Comparison of ENCODE assay signal across 17 cellular contexts in the genomic region with DNA sequence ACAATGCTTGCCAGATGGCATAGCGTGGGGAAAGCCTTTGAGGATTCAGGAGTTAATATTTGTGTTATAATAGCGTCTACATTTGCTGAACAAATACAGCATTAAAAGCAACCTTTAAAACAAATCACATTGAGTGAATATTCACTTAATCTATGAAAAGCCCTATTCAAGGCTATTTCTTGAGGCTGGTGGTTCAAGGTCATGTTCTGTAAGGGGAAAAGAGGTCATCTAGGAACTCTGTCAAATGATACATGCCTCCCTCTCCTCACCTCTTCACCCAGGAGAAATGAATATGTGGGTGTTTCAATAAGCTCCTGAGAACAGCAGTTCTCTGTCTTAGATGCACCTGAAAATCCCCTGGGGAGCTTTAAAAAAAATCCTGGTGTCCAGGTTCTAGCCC.
"Had no signal": no experiment of that assay in that cellular context is flagged by ENCODE, and none has a peak within 500 bp of the region (broad histone marks: within the 10 kb centered on the region; RNA-seq: fewer than 3 reads in every experiment).

No MANE protein-coding gene starts in this region.

- H3K27me3 ChIP-seq: adrenal gland, MG63, Peyer's patch had no signal

- H3K4me3 ChIP-seq: adrenal gland, MG63, Peyer's patch had no signal

- H3K4me1 ChIP-seq: adrenal gland, Peyer's patch had no signal

- FAIRE-seq: colon had no signal

- DNase-seq: activated CD4-positive, alpha-beta T cell treated with anti-CD3 and anti-CD28 coated beads for 4 hours; activated CD8-positive, alpha-beta memory T cell treated with anti-CD3 and anti-CD28 coated beads, Interleukin-2, amount 50 U/mL, for 4 hours; activated CD8-positive, alpha-beta T cell treated with anti-CD3 and anti-CD28 coated beads for 36 hours; activated naive CD4-positive, alpha-beta T cell treated with anti-CD3 and anti-CD28 coated beads, Interleukin-2, amount 50 U/mL, for 16 hours; activated naive CD8-positive, alpha-beta T cell treated with anti-CD3 and anti-CD28 coated beads, Interleukin-2, amount 10 ng/mL, durations not matched to agents 7 days and 5 days; adrenal gland; anterior cingulate cortex; cerebellar nuclear complex; MG63; MV-4-11; NCI-H187; NCI-H510A treated with DMSO at 0.1 percent for 48 hours; NCI-H82; Peyer's patch; SHP77 treated with DMSO at 0.1 percent for 48 hours had no signal

- H3K9me3 ChIP-seq: adrenal gland, MG63, Peyer's patch had no signal

- H3K36me3 ChIP-seq: adrenal gland, MG63, Peyer's patch had no signal

- ATAC-seq: activated CD4-positive, CD25-positive, alpha-beta regulatory T cell treated with anti-CD3 and anti-CD28 coated beads, Interleukin-2, amount 50 U/mL, for 24 hours; activated CD8-positive, alpha-beta T cell treated with anti-CD3 and anti-CD28 coated beads for 36 hours had no signal

- H3K27ac ChIP-seq: Peyer's patch had no signal
